Comparison of ENCODE assay signal across 28 cellular contexts in the genomic region with DNA sequence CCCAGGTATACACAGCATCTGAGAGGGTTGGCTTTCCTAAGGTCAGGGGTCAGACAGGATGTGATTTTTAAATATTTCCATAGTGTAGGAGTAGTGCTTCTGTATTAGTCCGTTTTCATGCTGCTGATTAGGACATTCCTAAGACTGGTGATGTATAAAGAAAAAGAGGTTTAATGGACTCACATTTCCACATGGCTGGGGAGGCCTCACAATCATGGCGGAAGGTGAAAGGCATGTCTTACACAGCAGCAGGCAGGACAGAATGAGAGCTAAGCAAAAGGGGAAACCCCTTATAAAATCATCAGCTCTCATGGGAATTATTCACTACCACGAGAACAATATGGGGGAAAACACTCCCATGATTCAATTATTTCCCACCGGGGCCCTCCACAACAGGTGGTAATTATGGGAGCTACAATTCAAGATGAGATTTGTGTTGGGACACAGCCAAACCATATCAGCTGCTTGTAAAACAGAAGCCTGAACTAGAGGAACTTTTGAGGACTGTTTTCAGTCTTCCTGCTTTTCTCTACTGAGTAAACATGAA.
A peak's percentile ranks its signal among the peaks of the same experiment; 100 is the strongest.
DNase-seq lines count a peak whose midpoint lies in the region; ATAC-seq and TF ChIP-seq lines count a peak whose summit lies in the region.
"Had no signal": no experiment of that assay in that cellular context is flagged by ENCODE, and none has a peak within 500 bp of the region (broad histone marks: within the 10 kb centered on the region; RNA-seq: fewer than 3 reads in every experiment).

No MANE protein-coding gene starts in this region.

- H3K79me2 ChIP-seq in OCI-LY3 (ENCODE audit: low read length), result no peaks in the 10 kb centered on the region

- no peak for TF ChIP-seq CTCF in GM12865 (IDR thresholded peaks at IDR 0.05; ENCODE audit: insufficient read depth, low read depth, low read length, missing control alignments)
- TF ChIP-seq CTCF in OCI-LY3 (IDR thresholded peaks at IDR 0.05; ENCODE audit: low read depth, low read length), result no peak
- no peak for TF ChIP-seq CTCF in gastroesophageal sphincter (IDR thresholded peaks at IDR 0.05)
- TF ChIP-seq CTCF in thyroid gland (IDR thresholded peaks at IDR 0.05), result no peak

- H3K9ac ChIP-seq in OCI-LY3 (ENCODE audit: low read length), result no peak overlapping the region
- H3K9ac ChIP-seq: SK-N-SH had no signal

- H3K4me1 ChIP-seq in OCI-LY3 (ENCODE audit: low read length), result peaks cover 5% of the 10 kb centered on the region; the same call in 1 of the 2 replicates
- H3K4me1 ChIP-seq in gastroesophageal sphincter, result no peaks in the 10 kb centered on the region
- H3K4me1 ChIP-seq in thyroid gland, result no peaks in the 10 kb centered on the region
- H3K4me1 ChIP-seq: Peyer's patch, right atrium auricular region, vagina had no signal

- no peak for TF ChIP-seq EP300 in gastroesophageal sphincter (IDR thresholded peaks at IDR 0.05)

- H3K4me3 ChIP-seq in GM12865 (ENCODE audit: low read depth, low read length) (no peak overlapping the region), OCI-LY3 (ENCODE audit: low read length) (no peak overlapping the region), gastroesophageal sphincter (no peak overlapping the region), thyroid gland (replicated peaks in 1 of 3) (no peak overlapping the region)
- H3K4me3 ChIP-seq: ovary, Peyer's patch, right atrium auricular region, vagina had no signal

- no peaks in the 10 kb centered on the region for H3K27me3 ChIP-seq in OCI-LY3 (ENCODE audit: low read depth, low read length)
- no peaks in the 10 kb centered on the region for H3K27me3 ChIP-seq in gastroesophageal sphincter
- H3K27me3 ChIP-seq in thyroid gland, result no peaks in the 10 kb centered on the region
- H3K27me3 ChIP-seq: ovary, Peyer's patch, right atrium auricular region, vagina had no signal

- H2AFZ ChIP-seq in OCI-LY3 (ENCODE audit: low read depth, low read length), result peak overlapping the region; percentile 0; the same call in 1 of the 2 replicates

- intact Hi-C loops in thyroid gland (cut with DNase I), result no loop called here

- H4K20me1 ChIP-seq in OCI-LY3 (ENCODE audit: insufficient read depth, low read length), result no peaks in the 10 kb centered on the region

- ATAC-seq in gastroesophageal sphincter, result no peak
- ATAC-seq: naive thymus-derived CD4-positive, alpha-beta T cell had no signal

- CTCF ChIA-PET in HEK293T (lab: Yijun Ruan, JAX), result no interaction called here

- TF ChIP-seq POLR2A in gastroesophageal sphincter (IDR thresholded peaks at IDR 0.05) (no peak), thyroid gland (IDR thresholded peaks at IDR 0.05) (no peak)

- DNase-seq in A172 (ENCODE audit: low spot score), result peak; percentile 23
- peak; percentile 37 for DNase-seq in GM12865 (ENCODE audit: low read depth)
- peak; percentile 3 for DNase-seq in glomerular visceral epithelial cell (ENCODE audit: extremely low spot score)
- no peak for DNase-seq in thyroid gland
- DNase-seq in activated gamma-delta T cell (lab: John Stamatoyannopoulos, UW), result no peak
- no peak for DNase-seq in HEK293T (ENCODE audit: extremely low spot score)
- DNase-seq: activated B cell treated with CpG ODN at 0.5 μM for 24 hours; activated CD4-positive, alpha-beta T cell treated with anti-CD3 and anti-CD28 coated beads, Interleukin-2, amount 50 U/mL, for 48 hours; activated T-cell treated with anti-CD3 and anti-CD28 coated beads for 4 hours; amniotic stem cell; CD4-positive, CD25-positive, alpha-beta regulatory T cell; DMS79 treated with DMSO at 0.1 percent for 48 hours; erythroblast; foreskin melanocyte; HCEC 1CT; Karpas-422; kidney; mammary epithelial cell; naive thymus-derived CD4-positive, alpha-beta T cell; NCI-H226; NK-92 treated with Interleukin-12 subunit alpha and Interleukin-12 subunit beta, amount 100 ng/mL, for 24 hours; ovary; Peyer's patch; SK-N-SH had no signal

- H3K27ac ChIP-seq in OCI-LY3 (ENCODE audit: low read length), result no peak overlapping the region
- H3K27ac ChIP-seq in gastroesophageal sphincter, result no peak overlapping the region
- no peak overlapping the region for H3K27ac ChIP-seq in thyroid gland
- H3K27ac ChIP-seq: ovary, Peyer's patch, right atrium auricular region, vagina had no signal

- H3K4me2 ChIP-seq in OCI-LY3 (ENCODE audit: low read length), result no peak overlapping the region
- H3K4me2 ChIP-seq: SK-N-SH had no signal

- 27 to 52% methylated on average over 2 to 4 of the region's 4 CpGs for WGBS in gastroesophageal sphincter (ENCODE audit: low coverage in 1 of 2), 2 donors
- WGBS in thyroid gland, 2 donors, result 54 to 55% methylated on average over 4 of the region's 4 CpGs

- POLR2A ChIA-PET in HEK293T (lab: Yijun Ruan, JAX), result no interaction called here

- no peaks in the 10 kb centered on the region for H3K9me3 ChIP-seq in OCI-LY3 (ENCODE audit: insufficient read depth, low read length)
- no peaks in the 10 kb centered on the region for H3K9me3 ChIP-seq in gastroesophageal sphincter
- no peaks in the 10 kb centered on the region for H3K9me3 ChIP-seq in thyroid gland
- H3K9me3 ChIP-seq: ovary, Peyer's patch, right atrium auricular region, SK-N-SH, vagina had no signal

- H3K36me3 ChIP-seq in OCI-LY3 (replicated peaks; ENCODE audit: low read depth, low read length), result no peaks in the 10 kb centered on the region
- no peaks in the 10 kb centered on the region for H3K36me3 ChIP-seq in gastroesophageal sphincter
- H3K36me3 ChIP-seq in thyroid gland, result no peaks in the 10 kb centered on the region
- H3K36me3 ChIP-seq: ovary, Peyer's patch, right atrium auricular region, vagina had no signal

TF ChIP-seq in HEK293T, 16 proteins besides CTCF, POLR2A, EP300 and RAD21:
- no peak for TF ChIP-seq TARDBP (IDR thresholded peaks at IDR 0.05)
- TF ChIP-seq BHLHE40 (IDR thresholded peaks at IDR 0.05; ENCODE audit: borderline replicate concordance), result no peak
- TF ChIP-seq NFRKB (IDR thresholded peaks at IDR 0.05), result no peak
- TF ChIP-seq ZNF384 (IDR thresholded peaks at IDR 0.05), result no peak
- TF ChIP-seq SUZ12 (IDR thresholded peaks at IDR 0.05), result no peak
- TF ChIP-seq, protein P1, sequence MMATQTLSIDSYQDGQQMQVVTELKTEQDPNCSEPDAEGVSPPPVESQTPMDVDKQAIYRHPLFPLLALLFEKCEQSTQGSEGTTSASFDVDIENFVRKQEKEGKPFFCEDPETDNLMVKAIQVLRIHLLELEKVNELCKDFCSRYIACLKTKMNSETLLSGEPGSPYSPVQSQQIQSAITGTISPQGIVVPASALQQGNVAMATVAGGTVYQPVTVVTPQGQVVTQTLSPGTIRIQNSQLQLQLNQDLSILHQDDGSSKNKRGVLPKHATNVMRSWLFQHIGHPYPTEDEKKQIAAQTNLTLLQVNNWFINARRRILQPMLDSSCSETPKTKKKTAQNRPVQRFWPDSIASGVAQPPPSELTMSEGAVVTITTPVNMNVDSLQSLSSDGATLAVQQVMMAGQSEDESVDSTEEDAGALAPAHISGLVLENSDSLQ (IDR thresholded peaks at IDR 0.05), result no peak
- no peak for TF ChIP-seq L3MBTL2 (conservative IDR thresholded peaks at IDR 0.05)
- no peak for TF ChIP-seq FOXA1 (IDR thresholded peaks at IDR 0.05)
- no peak for TF ChIP-seq FOXK2 (IDR thresholded peaks at IDR 0.05)
- TF ChIP-seq CTBP1 (IDR thresholded peaks at IDR 0.05; ENCODE audit: borderline replicate concordance), result no peak
- TF ChIP-seq FOXM1 (IDR thresholded peaks at IDR 0.05; ENCODE audit: borderline replicate concordance), result no peak
- no peak for TF ChIP-seq ARNT (IDR thresholded peaks at IDR 0.05)
- TF ChIP-seq SP1 (IDR thresholded peaks at IDR 0.05), result no peak
- TF ChIP-seq ELF4 (IDR thresholded peaks at IDR 0.05), result no peak
- TF ChIP-seq LEF1 (IDR thresholded peaks at IDR 0.05; ENCODE audit: borderline replicate concordance), result no peak
- TF ChIP-seq HDGF (IDR thresholded peaks at IDR 0.05; ENCODE audit: borderline replicate concordance), result no peak

Comparison
In these comparisons a context has a peak if more than half of its experiments do, and no peak if none do; other contexts are left out.
1. DNase-seq: peak in A172 (single experiment), GM12865 (single experiment) and glomerular visceral epithelial cell (single experiment); none in thyroid gland (0 of 2), activated gamma-delta T cell (single experiment) and HEK293T (single experiment).